Comparison of ENCODE assay signal across 12 cellular contexts in genomic region chr4:143912478-143912877, GRCh38. TPM values are rescaled to one million over a fixed set of nuclear protein-coding genes. Genes with fewer than 3 reads are reported as not detected.
DNase-seq lines count a peak whose midpoint lies in the region; ATAC-seq, FAIRE-seq and TF ChIP-seq lines count a peak whose summit lies in the region.
"Not testable (repeated sequence)": the region's sequence is repeated elsewhere in the genome, so short reads cannot be mapped to it uniquely, and the experiment has no call there.
"Had no signal": no experiment of that assay in that cellular context is flagged by ENCODE, and none has a peak within 500 bp of the region (broad histone marks: within the 10 kb centered on the region; RNA-seq: fewer than 3 reads in every experiment).

No MANE protein-coding gene starts in this region.

- peak in 1 of 2 donors; percentile 17 for ATAC-seq in CD4-positive, CD25-positive, alpha-beta regulatory T cell (ENCODE audit: low read depth in 2 of 2)
- peak; percentile 23 for ATAC-seq in HG03442 (IDR thresholded peaks at IDR 0.05; ENCODE audit: unreplicated experiment)
- ATAC-seq in activated B cell treated with CpG ODN at 0.5 μM for 24 hours (ENCODE audit: low read depth): peak; percentile 16
- ATAC-seq in central memory CD8-positive, alpha-beta T cell (replicated peaks; ENCODE audit: extremely low read depth, poor library complexity, severe bottlenecking); psoas muscle: not testable (repeated sequence)
- ATAC-seq in heart right ventricle: peak in 5 of 8 donors; percentile 29 to 44 (median 35)
- ATAC-seq in thoracic aorta (ENCODE audit: insufficient number of reproducible peaks, low FRiP score, low read depth): peak; percentile 68

- TF ChIP-seq CTCF in activated B cell treated with CpG ODN at 0.5 μM for 24 hours (IDR thresholded peaks at IDR 0.05); heart right ventricle (IDR thresholded peaks at IDR 0.05); psoas muscle (IDR thresholded peaks at IDR 0.05); thoracic aorta (IDR thresholded peaks at IDR 0.05): not testable (repeated sequence)

- not testable (repeated sequence) for H3K27me3 Mint-ChIP-seq in CD4-positive, CD25-positive, alpha-beta regulatory T cell; activated B cell treated with CpG ODN at 0.5 μM for 24 hours
- H3K27me3 Mint-ChIP-seq in central memory CD8-positive, alpha-beta T cell: peaks cover 18% of the 10 kb centered on the region

- not testable (repeated sequence) for DNase-seq in CD4-positive, CD25-positive, alpha-beta regulatory T cell; GM19239 (ENCODE audit: insufficient read length, low spot score); activated B cell treated with CpG ODN at 0.5 μM for 24 hours; central memory CD8-positive, alpha-beta T cell (ENCODE audit: low spot score in 2 of 2); heart right ventricle; psoas muscle; thoracic aorta (ENCODE audit: low spot score)

- not testable (repeated sequence) for H3K9me3 Mint-ChIP-seq in CD4-positive, CD25-positive, alpha-beta regulatory T cell; activated B cell treated with CpG ODN at 0.5 μM for 24 hours; central memory CD8-positive, alpha-beta T cell

- not testable (repeated sequence) for H3K27me3 ChIP-seq in CD4-positive, CD25-positive, alpha-beta regulatory T cell (ENCODE audit: control insufficient read depth, insufficient read depth, low read length); heart right ventricle; psoas muscle (ENCODE audit: insufficient read depth in 3 of 3, low read length in 2 of 3); thoracic aorta (replicated peaks; ENCODE audit: insufficient read depth)

- H3K4me3 Mint-ChIP-seq in CD4-positive, CD25-positive, alpha-beta regulatory T cell: peak overlapping the region in 3 of 4 donors; percentile 91 to 92 (median 92)
- H3K4me3 Mint-ChIP-seq in activated B cell treated with CpG ODN at 0.5 μM for 24 hours: peak overlapping the region; percentile 89
- peak overlapping the region; percentile 40 for H3K4me3 Mint-ChIP-seq in central memory CD8-positive, alpha-beta T cell

- CTCF ChIA-PET in activated B cell treated with CpG ODN at 0.5 μM for 24 hours (lab: Charles Lee): not testable (repeated sequence)

- H3K4me1 Mint-ChIP-seq in CD4-positive, CD25-positive, alpha-beta regulatory T cell: peaks cover 0 to 21% (median 7%) of the 10 kb centered on the region in 4 donors
- peaks cover 36% of the 10 kb centered on the region for H3K4me1 Mint-ChIP-seq in activated B cell treated with CpG ODN at 0.5 μM for 24 hours
- H3K4me1 Mint-ChIP-seq in central memory CD8-positive, alpha-beta T cell: not testable (repeated sequence)

- H3K9me3 ChIP-seq in CD4-positive, CD25-positive, alpha-beta regulatory T cell (ENCODE audit: control insufficient read depth in 2 of 2, low read length in 2 of 2); heart right ventricle; psoas muscle; thoracic aorta: not testable (repeated sequence)

- H3K27ac ChIP-seq in CD4-positive, CD25-positive, alpha-beta regulatory T cell (ENCODE audit: insufficient read depth, low read length, poor library complexity, severe bottlenecking); psoas muscle: not testable (repeated sequence)
- H3K27ac ChIP-seq in heart right ventricle: peak overlapping the region in 8 of 10 donors; percentile 22 to 83 (median 61)
- H3K27ac ChIP-seq in thoracic aorta: peak overlapping the region; percentile 80 to 84

- POLR2A ChIA-PET in activated B cell treated with CpG ODN at 0.5 μM for 24 hours (lab: Charles Lee): not testable (repeated sequence)

- not testable (repeated sequence) for H3K4me3 ChIP-seq in CD4-positive, CD25-positive, alpha-beta regulatory T cell (ENCODE audit: low read depth, low read length)
- H3K4me3 ChIP-seq in heart right ventricle (peak overlapping the region in 9 of 10 donors; percentile 36 to 57 (median 51)), psoas muscle (peak overlapping the region; percentile 63), thoracic aorta (peak overlapping the region; percentile 77)

- H3K27ac Mint-ChIP-seq in CD4-positive, CD25-positive, alpha-beta regulatory T cell: peak overlapping the region in 2 of 3 donors; percentile 79 to 86
- peak overlapping the region; percentile 53 for H3K27ac Mint-ChIP-seq in activated B cell treated with CpG ODN at 0.5 μM for 24 hours
- H3K27ac Mint-ChIP-seq in central memory CD8-positive, alpha-beta T cell (ENCODE audit: low read depth): not testable (repeated sequence)

- intact Hi-C loops in activated B cell treated with CpG ODN at 0.5 μM for 24 hours (cut with micrococcal nuclease): loop anchor here (5.0 to 10.0 kb wide), 2 partner anchors 40 to 728 kb away; partner anchors contain the start of gene USP38
- intact Hi-C loops in heart right ventricle (cut with DNase I); psoas muscle (cut with DNase I): not testable (repeated sequence)

- 47 to 56% methylated on average over 1 of the region's 2 CpGs for WGBS in heart right ventricle, 2 donors
- 31 to 61% (median 53%) methylated on average over 1 to 2 of the region's 2 CpGs for WGBS in psoas muscle, 3 donors

- H3K36me3 Mint-ChIP-seq in CD4-positive, CD25-positive, alpha-beta regulatory T cell; activated B cell treated with CpG ODN at 0.5 μM for 24 hours (ENCODE audit: low read depth); central memory CD8-positive, alpha-beta T cell (ENCODE audit: insufficient read depth): not testable (repeated sequence)

- H3K4me1 ChIP-seq in CD4-positive, CD25-positive, alpha-beta regulatory T cell (ENCODE audit: control insufficient read depth, insufficient read depth, low read length, poor library complexity, severe bottlenecking); heart right ventricle; psoas muscle; thoracic aorta (ENCODE audit: control insufficient read depth in 1 of 2, low read depth in 2 of 2): not testable (repeated sequence)

- peak; percentile 18 for FAIRE-seq in GM19239 (lab: Jason Lieb, UNC)

- not testable (repeated sequence) for H3K36me3 ChIP-seq in CD4-positive, CD25-positive, alpha-beta regulatory T cell (ENCODE audit: control insufficient read depth, insufficient read depth, low read length); heart right ventricle; psoas muscle (ENCODE audit: insufficient read depth in 1 of 2, low read depth in 1 of 2); thoracic aorta

RNA-seq across cellular contexts. Expression of gene GYPE, which starts 7.1 kb away (rescaled TPM):
- not detected for total RNA-seq in CD4-positive, CD25-positive, alpha-beta regulatory T cell
- polyA plus RNA-seq in CD4-positive, CD25-positive, alpha-beta regulatory T cell: 1 to 10 TPM in 2 of 4 donors, under 1 TPM in 1, not detected in 1; 0.49 to 3.1 (median 2.6) TPM
- 3.7 and 4.0 TPM in 2 replicates for total RNA-seq in activated B cell treated with CpG ODN at 0.5 μM for 24 hours
- under 1 TPM in 8 of 10 donors, not detected in 2; 0.21 to 0.72 (median 0.28) TPM for total RNA-seq in heart right ventricle
- polyA plus RNA-seq in heart right ventricle: under 1 TPM; 0.29 to 0.80 TPM
- under 1 TPM in 3 of 4 donors, not detected in 1; 0.14 to 0.25 (median 0.17) TPM for total RNA-seq in psoas muscle
- under 1 TPM; 0.08 to 0.26 (median 0.10) TPM for polyA plus RNA-seq in psoas muscle
- total RNA-seq in thoracic aorta: 1 to 10 TPM in 1 of 2 donors, not detected in 1; 1.1 TPM
- total RNA-seq: H9, HT-29, lung microvascular endothelial cell, progenitor cell of endocrine pancreas had no signal

Comparison
In these comparisons a context has a peak if more than half of its experiments do, and no peak if none do; other contexts are left out.
1. H3K4me3 Mint-ChIP-seq: peak in every context shown above with its lines; median percentile 92 in CD4-positive, CD25-positive, alpha-beta regulatory T cell; 89 in activated B cell treated with CpG ODN at 0.5 μM for 24 hours; 40 in central memory CD8-positive, alpha-beta T cell.